In the genomic region with DNA sequence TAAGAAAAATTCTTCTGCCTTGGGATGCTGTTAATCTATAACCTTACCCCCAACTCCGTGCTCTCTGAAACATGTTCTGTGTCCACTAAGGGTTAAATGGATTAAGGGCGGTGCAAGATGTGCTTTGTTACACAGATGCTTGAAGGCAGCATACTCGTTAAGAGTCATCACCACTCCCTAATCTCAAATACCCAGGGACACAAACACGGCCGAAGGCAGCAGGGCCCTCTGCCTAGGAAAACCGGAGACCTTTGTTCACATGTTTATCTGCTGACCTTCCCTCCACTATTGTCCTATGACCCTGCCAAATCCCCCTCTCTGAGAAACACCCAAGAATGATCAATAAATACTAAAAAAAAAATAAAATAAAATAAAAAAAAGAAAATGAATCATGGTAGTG, we compare ENCODE assay signal across 12 cellular contexts. TPM values are rescaled to one million over a fixed set of nuclear protein-coding genes. Genes with fewer than 3 reads are reported as not detected.
"Had no signal": no experiment of that assay in that cellular context is flagged by ENCODE, and none has a peak within 500 bp of the region (broad histone marks: within the 10 kb centered on the region; RNA-seq: fewer than 3 reads in every experiment).

No MANE protein-coding gene starts in this region.

RNA-seq across cellular contexts. Expression of gene MRLN, which starts 8.5 kb away (rescaled TPM):
- total RNA-seq: stomach, subcutaneous adipose tissue, suprapubic skin, testis, thoracic aorta, thyroid gland, tibial nerve, transverse colon, upper lobe of right lung, ureter, vagina had no signal
- polyA plus RNA-seq: urinary bladder had no signal
